ENCODE assay signal across 8 cellular contexts in the genomic region with DNA sequence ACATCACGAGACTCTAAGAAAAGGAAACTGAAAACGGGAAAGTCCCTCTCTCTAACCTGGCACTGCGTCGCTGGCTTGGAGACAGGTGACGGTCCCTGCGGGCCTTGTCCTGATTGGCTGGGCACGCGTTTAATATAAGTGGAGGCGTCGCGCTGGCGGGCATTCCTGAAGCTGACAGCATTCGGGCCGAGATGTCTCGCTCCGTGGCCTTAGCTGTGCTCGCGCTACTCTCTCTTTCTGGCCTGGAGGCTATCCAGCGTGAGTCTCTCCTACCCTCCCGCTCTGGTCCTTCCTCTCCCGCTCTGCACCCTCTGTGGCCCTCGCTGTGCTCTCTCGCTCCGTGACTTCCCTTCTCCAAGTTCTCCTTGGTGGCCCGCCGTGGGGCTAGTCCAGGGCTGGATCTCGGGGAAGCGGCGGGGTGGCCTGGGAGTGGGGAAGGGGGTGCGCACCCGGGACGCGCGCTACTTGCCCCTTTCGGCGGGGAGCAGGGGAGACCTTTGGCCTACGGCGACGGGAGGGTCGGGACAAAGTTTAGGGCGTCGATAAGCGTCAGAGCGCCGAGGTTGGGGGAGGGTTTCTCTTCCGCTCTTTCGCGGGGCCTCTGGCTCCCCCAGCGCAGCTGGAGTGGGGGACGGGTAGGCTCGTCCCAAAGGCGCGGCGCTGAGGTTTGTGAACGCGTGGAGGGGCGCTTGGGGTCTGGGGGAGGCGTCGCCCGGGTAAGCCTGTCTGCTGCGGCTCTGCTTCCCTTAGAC. TPM values are rescaled to one million over a fixed set of nuclear protein-coding genes. Genes with fewer than 3 reads are reported as not detected.
A peak's percentile ranks its signal among the peaks of the same experiment; 100 is the strongest.
DNase-seq lines count a peak whose midpoint lies in the region; ATAC-seq, FAIRE-seq and TF ChIP-seq lines count a peak whose summit lies in the region.

Gene B2M (plus strand): TSS at position 162 of the 752 bp plus-strand sequence. CDS start 30 bp downstream, at position 192.

- H3K27ac ChIP-seq in psoas muscle = peak within 1 kb of the TSS; percentile 95

- TF ChIP-seq CTCF in psoas muscle (IDR thresholded peaks at IDR 0.05) = no peak

- H3K4me1 ChIP-seq in psoas muscle = peaks cover 4% of the 10 kb centered on the region

- no peaks in the 10 kb centered on the region for H3K9me3 ChIP-seq in T-helper 17 cell (ENCODE audit: control insufficient read depth, low read length, poor library complexity, severe bottlenecking)
- no peaks in the 10 kb centered on the region for H3K9me3 ChIP-seq in psoas muscle

- peak; percentile 100 for TF ChIP-seq POLR2A in GM15510 (IDR thresholded peaks at IDR 0.05; ENCODE audit: borderline replicate concordance, extremely low read depth, insufficient read length)

- no peak for FAIRE-seq in urothelium cell line (lab: Jason Lieb, UNC)

- WGBS in psoas muscle, 3 donors = 0 to 1% (median 0%) methylated on average over 55 to 61 of the region's 61 CpGs

- no peaks in the 10 kb centered on the region for H3K27me3 Mint-ChIP-seq in T-helper 17 cell

- H3K36me3 Mint-ChIP-seq in T-helper 17 cell (ENCODE audit: low read depth) = peaks cover 31% of the 10 kb centered on the region

- H3K27me3 ChIP-seq in psoas muscle (ENCODE audit: insufficient read depth in 3 of 3, low read length in 2 of 3) = no peaks in the 10 kb centered on the region

- H3K27ac Mint-ChIP-seq in T-helper 17 cell = peak within 1 kb of the TSS; percentile 100

- peak; percentile 80 for ATAC-seq in HG02885 (IDR thresholded peaks at IDR 0.05; ENCODE audit: poor library complexity, unreplicated experiment)
- ATAC-seq in T-helper 17 cell = peak; percentile 82
- ATAC-seq in left ventricle myocardium superior = peak; percentile 96
- ATAC-seq in psoas muscle = peak; percentile 97 to 98 (median 98)

- DNase-seq in NCI-H1694 treated with DMSO at 0.1 percent for 48 hours (lab: John Stamatoyannopoulos, UW) (peak; percentile 91), T-helper 17 cell (peak; percentile 82 to 95 (median 92)), amygdala (lab: John Stamatoyannopoulos, UW) (peak; percentile 49 to 97 (median 90)), left ventricle myocardium superior (peak; percentile 97), psoas muscle (peak; percentile 94 to 98), urothelium cell line (ENCODE audit: low spot score) (peak; percentile 96)

- H3K4me3 ChIP-seq in psoas muscle = peak within 1 kb of the TSS; percentile 82

- H3K4me1 Mint-ChIP-seq in T-helper 17 cell = peaks cover 53% of the 10 kb centered on the region

- peak within 1 kb of the TSS; percentile 98 for H3K4me3 Mint-ChIP-seq in T-helper 17 cell

- peaks cover 9 to 17% of the 10 kb centered on the region in 2 donors for H3K36me3 ChIP-seq in psoas muscle (ENCODE audit: insufficient read depth in 1 of 2, low read depth in 1 of 2)

- intact Hi-C loops in left ventricle myocardium superior (cut with micrococcal nuclease) (loop anchor here (2.0 kb wide), 1 partner anchor 17 kb away; no protein-coding TSS in a partner anchor), psoas muscle (cut with DNase I) (loop anchor here (1.0 to 5.0 kb wide), 3 partner anchors 17 to 49 kb away; partner anchors contain the start of gene SPG11 (in 2 of the 2))

RNA-seq across cellular contexts. Expression of gene B2M, which starts in this region (rescaled TPM):
- 1,000 to 10,000 TPM; 6,241 to 6,591 TPM for total RNA-seq in T-helper 17 cell
- total RNA-seq in left ventricle myocardium superior = 1,156 TPM
- 100 to 1,000 TPM; 400 to 577 (median 512) TPM for total RNA-seq in psoas muscle
- 100 to 1,000 TPM; 687 to 891 (median 729) TPM for polyA plus RNA-seq in psoas muscle

Comparison
In these comparisons a context has a peak if more than half of its experiments do, and no peak if none do; other contexts are left out.
1. Peak in every context shown above with its lines: DNase-seq, ATAC-seq, H3K4me3 ChIP-seq and H3K27ac ChIP-seq.